ENCODE assay signal across 18 cellular contexts in the genomic region with DNA sequence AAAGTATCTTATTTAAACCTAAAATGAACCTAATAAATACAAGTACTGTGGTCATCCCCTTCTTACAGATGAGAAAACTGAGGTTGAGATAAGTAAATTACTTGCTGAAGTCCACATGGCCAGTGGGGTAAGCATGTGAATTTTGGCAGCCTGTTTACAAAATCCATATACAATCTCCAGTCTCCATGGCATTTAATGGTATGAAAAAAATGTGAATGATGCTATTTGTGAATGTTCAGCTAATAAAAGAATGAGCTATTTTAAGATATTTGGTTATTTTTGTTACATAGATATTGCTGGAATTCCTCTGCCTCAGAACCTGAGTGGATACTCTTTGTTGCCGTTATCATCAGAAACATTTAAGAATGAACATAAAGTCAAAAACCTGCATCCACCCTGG.
"Had no signal": no experiment of that assay in that cellular context is flagged by ENCODE, and none has a peak within 500 bp of the region (broad histone marks: within the 10 kb centered on the region; RNA-seq: fewer than 3 reads in every experiment).

No MANE protein-coding gene starts in this region.

- H3K27ac ChIP-seq: breast epithelium, dorsolateral prefrontal cortex, neutrophil, tibial artery had no signal

- ATAC-seq: left ventricle myocardium superior, mucosa of descending colon, natural killer cell had no signal

- H3K4me1 ChIP-seq: breast epithelium had no signal

- H3K9me3 ChIP-seq: breast epithelium, mucosa of descending colon, neutrophil, tibial artery had no signal

- H3K4me3 ChIP-seq: breast epithelium, dorsolateral prefrontal cortex, mucosa of descending colon, tibial artery had no signal

- H3K36me3 ChIP-seq: neutrophil had no signal

- DNase-seq: activated B cell treated with CpG ODN at 0.5 μM for 24 hours; activated CD4-positive, alpha-beta T cell treated with anti-CD3 and anti-CD28 coated beads, Interleukin-2, amount 10 ng/mL, durations not matched to agents 7 days and 5 days; activated gamma-delta T cell treated with Interleukin-2 at 50 U/mL for 16 hours; dorsolateral prefrontal cortex; endodermal cell; hypothalamus; kidney glomerular epithelial cell; left ventricle myocardium superior; mucosa of descending colon; natural killer cell; posterior cingulate gyrus; stimulated activated CD4-positive, alpha-beta T cell treated with anti-CD3 and anti-CD28 coated beads, Interleukin-15, amount 100 ng/mL, for 24 hours; stimulated activated CD4-positive, alpha-beta T cell treated with anti-CD3 and anti-CD28 coated beads, Interleukin-4, amount 100 ng/mL, for 1 hour; stimulated activated naive CD4-positive, alpha-beta T cell; T-helper 2 cell; tibial artery had no signal

- H3K27me3 ChIP-seq: breast epithelium, dorsolateral prefrontal cortex, neutrophil, tibial artery had no signal
